Comparison of ENCODE assay signal across 1 cellular context in genomic region chr6:43886067-43886461, GRCh38.
TF ChIP-seq lines count a peak whose summit lies in the region.

No MANE protein-coding gene starts in this region.

TF ChIP-seq in GM12878, 131 proteins besides CTCF, POLR2A, EP300 and RAD21 (continued from another document):
- TF ChIP-seq TCF12 (IDR thresholded peaks at IDR 0.05; ENCODE audit: low read depth, low read length) = no peak
- TF ChIP-seq ZNF207 (IDR thresholded peaks at IDR 0.05; ENCODE audit: borderline replicate concordance) = no peak
- TF ChIP-seq HDGF (IDR thresholded peaks at IDR 0.05) = no peak
- no peak for TF ChIP-seq MTA2 (IDR thresholded peaks at IDR 0.05; ENCODE audit: low read depth)
- no peak for TF ChIP-seq SREBF1 (IDR thresholded peaks at IDR 0.05; ENCODE audit: low read length)
- TF ChIP-seq IRF4 (IDR thresholded peaks at IDR 0.05; ENCODE audit: low read depth, low read length) = no peak
- peak; percentile 44 for TF ChIP-seq RUNX3 (IDR thresholded peaks at IDR 0.05; ENCODE audit: low read length)
- peak; percentile 47 for TF ChIP-seq MEF2B (IDR thresholded peaks at IDR 0.05; ENCODE audit: partially characterized antibody, poor library complexity, severe bottlenecking)
- TF ChIP-seq IKZF2 (IDR thresholded peaks at IDR 0.05) = peak; percentile 24 to 57; a peak in 3 of 4 replicates
TF ChIP-seq in GM12878: peak in this region for 9.
